Comparison of ENCODE assay signal across 1 cellular context in genomic region chr12:92144631-92145480, GRCh38.
TF ChIP-seq lines count a peak whose summit lies in the region.

No MANE protein-coding gene starts in this region.

TF ChIP-seq in K562, 482 proteins besides CTCF, POLR2A, EP300 and RAD21 (continued from another document and continues in another):
- TF ChIP-seq CHAMP1 (IDR thresholded peaks at IDR 0.05) (no peak), KDM2B (CRISPR knock-in tag; IDR thresholded peaks at IDR 0.05) (no peak; the same call in 1 of the 2 replicates), RNF2 (IDR thresholded peaks at IDR 0.05) (peak; percentile 37; the same call in 1 of the 2 replicates), ARHGAP35 (IDR thresholded peaks at IDR 0.05; ENCODE audit: partially characterized antibody) (no peak), CUX1 (CRISPR knock-in tag; IDR thresholded peaks at IDR 0.05) (no peak), ZNF609 (CRISPR knock-in tag; IDR thresholded peaks at IDR 0.05; ENCODE audit: borderline replicate concordance) (no peak), STAG1 (CRISPR knock-in tag; IDR thresholded peaks at IDR 0.05; ENCODE audit: borderline replicate concordance) (no peak), E2F4 (CRISPR knock-in tag; IDR thresholded peaks at IDR 0.05; ENCODE audit: low read depth) (no peak), USF1 (CRISPR knock-in tag; IDR thresholded peaks at IDR 0.05) (no peak), HES1 (IDR thresholded peaks at IDR 0.05; ENCODE audit: low read depth) (no peak), MECOM (CRISPR knock-in tag; IDR thresholded peaks at IDR 0.05) (no peak), ZNF311 (CRISPR knock-in tag; IDR thresholded peaks at IDR 0.05) (no peak), HNRNPL (IDR thresholded peaks at IDR 0.05; ENCODE audit: low read depth, low read length) (no peak), RBM15 (IDR thresholded peaks at IDR 0.05; ENCODE audit: insufficient read depth, low read length) (no peak), NFXL1 (CRISPR knock-in tag; IDR thresholded peaks at IDR 0.05) (no peak), TARDBP (IDR thresholded peaks at IDR 0.05) (no peak), RBM39 (optimal IDR thresholded peaks at IDR 0.05; ENCODE audit: low read depth, low read length) (no peak), CHCHD3 (CRISPR knock-in tag; IDR thresholded peaks at IDR 0.05) (no peak), FOS (IDR thresholded peaks at IDR 0.05; ENCODE audit: extremely low read depth, insufficient read length) (no peak), ZNF431 (CRISPR knock-in tag; IDR thresholded peaks at IDR 0.05) (no peak), MED1 (CRISPR knock-in tag; IDR thresholded peaks at IDR 0.05; ENCODE audit: borderline replicate concordance) (no peak), PRPF4 (IDR thresholded peaks at IDR 0.05; ENCODE audit: insufficient read depth, low read depth, low read length, poor library complexity, severe bottlenecking) (peak; percentile 23), PKNOX1 (IDR thresholded peaks at IDR 0.05) (peak; percentile 92), NR0B1 (IDR thresholded peaks at IDR 0.05; ENCODE audit: partially characterized antibody) (no peak), POLR3G (IDR thresholded peaks at IDR 0.05; ENCODE audit: extremely low read depth, insufficient read length, insufficient replicate concordance) (no peak), ZNF395 (CRISPR knock-in tag; IDR thresholded peaks at IDR 0.05) (no peak), CREBBP (IDR thresholded peaks at IDR 0.05; ENCODE audit: low read depth, low read length) (no peak), ETV5 (CRISPR knock-in tag; IDR thresholded peaks at IDR 0.05; ENCODE audit: low read depth) (peak; percentile 29; the same call in 1 of the 2 replicates), ZNF57 (CRISPR knock-in tag; IDR thresholded peaks at IDR 0.05) (no peak), FOXP4 (CRISPR knock-in tag; IDR thresholded peaks at IDR 0.05; ENCODE audit: borderline replicate concordance) (no peak), SAFB2 (IDR thresholded peaks at IDR 0.05; ENCODE audit: borderline replicate concordance, low read depth, low read length, severe bottlenecking) (no peak), BRF1 (IDR thresholded peaks at IDR 0.05; ENCODE audit: borderline replicate concordance, extremely low read depth, insufficient read length) (no peak), ZNF347 (CRISPR knock-in tag; IDR thresholded peaks at IDR 0.05; ENCODE audit: low read depth) (no peak), TFE3 (CRISPR knock-in tag; IDR thresholded peaks at IDR 0.05) (no peak), KDM1A (IDR thresholded peaks at IDR 0.05) (no peak)
